Comparison of ENCODE assay signal across 1 cellular context in genomic region chr10:112907893-112908292, GRCh38.
TF ChIP-seq lines count a peak whose summit lies in the region.

No MANE protein-coding gene starts in this region.

TF ChIP-seq in HepG2, 621 proteins besides CTCF, POLR2A, EP300 and RAD21 (continued from another document):
- TF ChIP-seq ZNF121 (CRISPR knock-in tag; IDR thresholded peaks at IDR 0.05) = no peak
- no peak for TF ChIP-seq ZNF512 (CRISPR knock-in tag; IDR thresholded peaks at IDR 0.05)
- no peak for TF ChIP-seq ZNF616 (CRISPR knock-in tag; IDR thresholded peaks at IDR 0.05; ENCODE audit: low read depth)
- TF ChIP-seq CCAR2 (optimal IDR thresholded peaks at IDR 0.05; ENCODE audit: low read depth, low read length) = no peak
TF ChIP-seq in HepG2: peak in this region for 0.
